ENCODE assay signal across 1 cellular context in the genomic region with DNA sequence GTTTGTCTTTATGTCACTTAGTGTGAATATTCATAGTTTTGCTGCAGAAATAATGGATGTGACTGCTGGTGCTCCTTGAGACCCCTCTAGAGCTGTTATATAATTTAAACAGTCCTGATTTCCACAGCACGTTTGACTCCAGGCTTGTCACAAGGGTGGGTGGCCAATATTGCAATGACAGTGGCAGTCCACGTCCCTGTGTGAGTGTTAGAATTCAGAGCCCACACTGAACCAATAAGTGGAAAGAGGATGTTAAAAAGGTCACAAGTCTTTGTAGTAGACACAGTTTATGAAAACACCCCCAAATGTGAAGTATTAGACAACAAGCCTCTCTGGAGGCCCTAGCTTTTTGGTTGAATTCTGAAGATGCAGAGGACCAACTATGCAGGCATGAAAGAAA.
TF ChIP-seq lines count a peak whose summit lies in the region.

No MANE protein-coding gene starts in this region.

TF ChIP-seq in H1, 55 proteins besides CTCF, POLR2A, EP300 and RAD21:
- TF ChIP-seq HDAC2 (IDR thresholded peaks at IDR 0.05; ENCODE audit: borderline replicate concordance in 1 of 2, low read depth in 2 of 2, low read length in 2 of 2) (no peak), CHD1 (IDR thresholded peaks at IDR 0.05; ENCODE audit: low read depth, low read length) (no peak), GTF2F1 (IDR thresholded peaks at IDR 0.05; ENCODE audit: borderline replicate concordance, low read depth, low read length) (no peak), SRF (IDR thresholded peaks at IDR 0.05; ENCODE audit: low read depth, low read length) (no peak), NANOG (IDR thresholded peaks at IDR 0.05; ENCODE audit: insufficient read depth, low read depth, low read length, poor library complexity, severe bottlenecking) (no peak), SIX5 (IDR thresholded peaks at IDR 0.05; ENCODE audit: low read depth, low read length) (no peak)
- TF ChIP-seq, protein P1, sequence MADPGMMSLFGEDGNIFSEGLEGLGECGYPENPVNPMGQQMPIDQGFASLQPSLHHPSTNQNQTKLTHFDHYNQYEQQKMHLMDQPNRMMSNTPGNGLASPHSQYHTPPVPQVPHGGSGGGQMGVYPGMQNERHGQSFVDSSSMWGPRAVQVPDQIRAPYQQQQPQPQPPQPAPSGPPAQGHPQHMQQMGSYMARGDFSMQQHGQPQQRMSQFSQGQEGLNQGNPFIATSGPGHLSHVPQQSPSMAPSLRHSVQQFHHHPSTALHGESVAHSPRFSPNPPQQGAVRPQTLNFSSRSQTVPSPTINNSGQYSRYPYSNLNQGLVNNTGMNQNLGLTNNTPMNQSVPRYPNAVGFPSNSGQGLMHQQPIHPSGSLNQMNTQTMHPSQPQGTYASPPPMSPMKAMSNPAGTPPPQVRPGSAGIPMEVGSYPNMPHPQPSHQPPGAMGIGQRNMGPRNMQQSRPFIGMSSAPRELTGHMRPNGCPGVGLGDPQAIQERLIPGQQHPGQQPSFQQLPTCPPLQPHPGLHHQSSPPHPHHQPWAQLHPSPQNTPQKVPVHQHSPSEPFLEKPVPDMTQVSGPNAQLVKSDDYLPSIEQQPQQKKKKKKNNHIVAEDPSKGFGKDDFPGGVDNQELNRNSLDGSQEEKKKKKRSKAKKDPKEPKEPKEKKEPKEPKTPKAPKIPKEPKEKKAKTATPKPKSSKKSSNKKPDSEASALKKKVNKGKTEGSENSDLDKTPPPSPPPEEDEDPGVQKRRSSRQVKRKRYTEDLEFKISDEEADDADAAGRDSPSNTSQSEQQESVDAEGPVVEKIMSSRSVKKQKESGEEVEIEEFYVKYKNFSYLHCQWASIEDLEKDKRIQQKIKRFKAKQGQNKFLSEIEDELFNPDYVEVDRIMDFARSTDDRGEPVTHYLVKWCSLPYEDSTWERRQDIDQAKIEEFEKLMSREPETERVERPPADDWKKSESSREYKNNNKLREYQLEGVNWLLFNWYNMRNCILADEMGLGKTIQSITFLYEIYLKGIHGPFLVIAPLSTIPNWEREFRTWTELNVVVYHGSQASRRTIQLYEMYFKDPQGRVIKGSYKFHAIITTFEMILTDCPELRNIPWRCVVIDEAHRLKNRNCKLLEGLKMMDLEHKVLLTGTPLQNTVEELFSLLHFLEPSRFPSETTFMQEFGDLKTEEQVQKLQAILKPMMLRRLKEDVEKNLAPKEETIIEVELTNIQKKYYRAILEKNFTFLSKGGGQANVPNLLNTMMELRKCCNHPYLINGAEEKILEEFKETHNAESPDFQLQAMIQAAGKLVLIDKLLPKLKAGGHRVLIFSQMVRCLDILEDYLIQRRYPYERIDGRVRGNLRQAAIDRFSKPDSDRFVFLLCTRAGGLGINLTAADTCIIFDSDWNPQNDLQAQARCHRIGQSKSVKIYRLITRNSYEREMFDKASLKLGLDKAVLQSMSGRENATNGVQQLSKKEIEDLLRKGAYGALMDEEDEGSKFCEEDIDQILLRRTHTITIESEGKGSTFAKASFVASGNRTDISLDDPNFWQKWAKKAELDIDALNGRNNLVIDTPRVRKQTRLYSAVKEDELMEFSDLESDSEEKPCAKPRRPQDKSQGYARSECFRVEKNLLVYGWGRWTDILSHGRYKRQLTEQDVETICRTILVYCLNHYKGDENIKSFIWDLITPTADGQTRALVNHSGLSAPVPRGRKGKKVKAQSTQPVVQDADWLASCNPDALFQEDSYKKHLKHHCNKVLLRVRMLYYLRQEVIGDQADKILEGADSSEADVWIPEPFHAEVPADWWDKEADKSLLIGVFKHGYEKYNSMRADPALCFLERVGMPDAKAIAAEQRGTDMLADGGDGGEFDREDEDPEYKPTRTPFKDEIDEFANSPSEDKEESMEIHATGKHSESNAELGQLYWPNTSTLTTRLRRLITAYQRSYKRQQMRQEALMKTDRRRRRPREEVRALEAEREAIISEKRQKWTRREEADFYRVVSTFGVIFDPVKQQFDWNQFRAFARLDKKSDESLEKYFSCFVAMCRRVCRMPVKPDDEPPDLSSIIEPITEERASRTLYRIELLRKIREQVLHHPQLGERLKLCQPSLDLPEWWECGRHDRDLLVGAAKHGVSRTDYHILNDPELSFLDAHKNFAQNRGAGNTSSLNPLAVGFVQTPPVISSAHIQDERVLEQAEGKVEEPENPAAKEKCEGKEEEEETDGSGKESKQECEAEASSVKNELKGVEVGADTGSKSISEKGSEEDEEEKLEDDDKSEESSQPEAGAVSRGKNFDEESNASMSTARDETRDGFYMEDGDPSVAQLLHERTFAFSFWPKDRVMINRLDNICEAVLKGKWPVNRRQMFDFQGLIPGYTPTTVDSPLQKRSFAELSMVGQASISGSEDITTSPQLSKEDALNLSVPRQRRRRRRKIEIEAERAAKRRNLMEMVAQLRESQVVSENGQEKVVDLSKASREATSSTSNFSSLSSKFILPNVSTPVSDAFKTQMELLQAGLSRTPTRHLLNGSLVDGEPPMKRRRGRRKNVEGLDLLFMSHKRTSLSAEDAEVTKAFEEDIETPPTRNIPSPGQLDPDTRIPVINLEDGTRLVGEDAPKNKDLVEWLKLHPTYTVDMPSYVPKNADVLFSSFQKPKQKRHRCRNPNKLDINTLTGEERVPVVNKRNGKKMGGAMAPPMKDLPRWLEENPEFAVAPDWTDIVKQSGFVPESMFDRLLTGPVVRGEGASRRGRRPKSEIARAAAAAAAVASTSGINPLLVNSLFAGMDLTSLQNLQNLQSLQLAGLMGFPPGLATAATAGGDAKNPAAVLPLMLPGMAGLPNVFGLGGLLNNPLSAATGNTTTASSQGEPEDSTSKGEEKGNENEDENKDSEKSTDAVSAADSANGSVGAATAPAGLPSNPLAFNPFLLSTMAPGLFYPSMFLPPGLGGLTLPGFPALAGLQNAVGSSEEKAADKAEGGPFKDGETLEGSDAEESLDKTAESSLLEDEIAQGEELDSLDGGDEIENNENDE (IDR thresholded peaks at IDR 0.05; ENCODE audit: insufficient replicate concordance, low read length) = no peak
